Comparison of ENCODE assay signal across 1 cellular context in the genomic region with DNA sequence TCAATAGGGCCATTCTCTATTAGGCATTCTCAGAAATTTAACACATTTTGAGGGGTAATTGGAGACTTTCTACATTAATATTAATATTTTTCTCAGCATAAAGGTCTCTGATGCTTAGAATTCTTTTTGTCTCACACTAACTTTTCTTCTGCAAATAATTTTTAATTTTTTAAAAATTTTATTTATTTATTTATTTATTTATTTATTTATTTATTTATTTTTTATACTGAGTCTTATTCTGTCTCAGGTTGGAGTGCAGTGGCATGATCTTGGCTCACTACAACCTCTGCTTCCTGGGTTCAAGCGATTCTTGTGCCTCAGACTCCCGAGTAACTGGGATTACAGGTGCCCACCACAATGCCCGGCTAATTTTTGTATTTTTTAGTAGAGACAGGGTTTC. TPM values are rescaled to one million over a fixed set of nuclear protein-coding genes. Genes with fewer than 3 reads are reported as not detected.
"Had no signal": no experiment of that assay in that cellular context is flagged by ENCODE, and none has a peak within 500 bp of the region (broad histone marks: within the 10 kb centered on the region; RNA-seq: fewer than 3 reads in every experiment).

No MANE protein-coding gene starts in this region.

RNA-seq across cellular contexts. Expression of a gene that starts 17.7 kb away (rescaled TPM):
- total RNA-seq: bronchial epithelial cell had no signal
